ENCODE assay signal across 2 cellular contexts in genomic region chr11:119473901-119474681, GRCh38.
TF ChIP-seq lines count a peak whose summit lies in the region.

No MANE protein-coding gene starts in this region.

TF ChIP-seq in IMR-90, 13 proteins besides CTCF, POLR2A, EP300 and RAD21 (continued from another document):
- TF ChIP-seq BHLHE40 (IDR thresholded peaks at IDR 0.05; ENCODE audit: low read depth, low read length): no peak
- TF ChIP-seq CHD1 (IDR thresholded peaks at IDR 0.05; ENCODE audit: low read depth, low read length): no peak
- TF ChIP-seq NFE2L2 (IDR thresholded peaks at IDR 0.05; ENCODE audit: low read depth, low read length): no peak
- no peak for TF ChIP-seq ELK1 (IDR thresholded peaks at IDR 0.05; ENCODE audit: borderline replicate concordance, low read depth, low read length)
- no peak for TF ChIP-seq SMC3 (IDR thresholded peaks at IDR 0.05; ENCODE audit: low read depth, low read length)
- no peak for TF ChIP-seq RFX5 (IDR thresholded peaks at IDR 0.05; ENCODE audit: low read depth, low read length)
- TF ChIP-seq USF2 (IDR thresholded peaks at IDR 0.05; ENCODE audit: low read depth, low read length): no peak
- no peak for TF ChIP-seq FOS (IDR thresholded peaks at IDR 0.05; ENCODE audit: low read depth, low read length)
- no peak for TF ChIP-seq CEBPB (IDR thresholded peaks at IDR 0.05; ENCODE audit: low read depth, low read length)
- no peak for TF ChIP-seq MXI1 (IDR thresholded peaks at IDR 0.05; ENCODE audit: borderline replicate concordance, low read depth, low read length)

TF ChIP-seq in WTC11, 78 proteins besides CTCF, POLR2A, EP300 and RAD21 (continued from another document):
- no peak for TF ChIP-seq FOXJ3 (CRISPR knock-in tag; IDR thresholded peaks at IDR 0.05; ENCODE audit: borderline replicate concordance)
- TF ChIP-seq ARID4B (CRISPR knock-in tag; IDR thresholded peaks at IDR 0.05; ENCODE audit: borderline replicate concordance): no peak
- no peak for TF ChIP-seq GRHL2 (CRISPR knock-in tag; IDR thresholded peaks at IDR 0.05; ENCODE audit: insufficient replicate concordance, severe bottlenecking)
- no peak for TF ChIP-seq ATF1 (CRISPR knock-in tag; IDR thresholded peaks at IDR 0.05)
- TF ChIP-seq ZBTB21 (CRISPR knock-in tag; IDR thresholded peaks at IDR 0.05; ENCODE audit: borderline replicate concordance): no peak
- no peak for TF ChIP-seq PRRX2 (CRISPR knock-in tag; IDR thresholded peaks at IDR 0.05)
- TF ChIP-seq STAT6 (CRISPR knock-in tag; conservative IDR thresholded peaks at IDR 0.05; ENCODE audit: low read depth): no peak
- no peak for TF ChIP-seq ZNF121 (CRISPR knock-in tag; IDR thresholded peaks at IDR 0.05)
- TF ChIP-seq USF2 (CRISPR knock-in tag; IDR thresholded peaks at IDR 0.05): no peak
- no peak for TF ChIP-seq IRF2 (CRISPR knock-in tag; IDR thresholded peaks at IDR 0.05; ENCODE audit: borderline replicate concordance, low read depth)
- TF ChIP-seq GABPB1 (CRISPR knock-in tag; IDR thresholded peaks at IDR 0.05): no peak
- TF ChIP-seq JAZF1 (CRISPR knock-in tag; IDR thresholded peaks at IDR 0.05): no peak
- no peak for TF ChIP-seq FOXP4 (CRISPR knock-in tag; IDR thresholded peaks at IDR 0.05)
- TF ChIP-seq AR (CRISPR knock-in tag; IDR thresholded peaks at IDR 0.05): no peak
- TF ChIP-seq ZBTB43 (CRISPR knock-in tag; IDR thresholded peaks at IDR 0.05): no peak
